14 cellular contexts compared by ENCODE assay signal in the genomic region with DNA sequence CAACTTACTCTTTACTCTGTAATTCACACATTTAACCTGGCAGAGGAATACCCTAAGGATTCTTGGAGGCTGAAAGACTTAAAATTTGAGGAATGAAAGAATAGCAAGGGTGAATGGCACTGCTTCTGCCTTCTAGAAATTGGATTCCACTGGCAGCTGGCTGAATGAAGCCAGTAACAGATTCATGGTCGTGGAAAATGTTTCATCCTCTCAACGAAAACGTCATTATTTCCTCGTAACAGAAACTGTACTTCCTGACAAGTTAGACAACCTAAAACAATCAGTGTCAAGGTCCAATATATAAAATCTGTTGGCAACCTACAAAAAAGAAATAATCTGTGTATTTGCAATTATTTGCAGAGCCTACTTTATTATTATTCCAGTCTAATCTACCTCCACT. TPM values are rescaled to one million over a fixed set of nuclear protein-coding genes. Genes with fewer than 3 reads are reported as not detected.
"Had no signal": no experiment of that assay in that cellular context is flagged by ENCODE, and none has a peak within 500 bp of the region (broad histone marks: within the 10 kb centered on the region; RNA-seq: fewer than 3 reads in every experiment).

No MANE protein-coding gene starts in this region.

- H3K4me3 ChIP-seq: cardiac muscle cell, colonic mucosa, lung, ovary had no signal

- H3K27me3 Mint-ChIP-seq: stimulated activated memory B cell treated with anti-CD40 and anti-IgM and Interleukin-4, amounts not matched to agents 10 μg/mL and 1 μg/mL and 100 μg/mL, for 72 hours had no signal

- H3K9ac ChIP-seq: SK-N-SH had no signal

- H3K4me1 Mint-ChIP-seq: stimulated activated memory B cell treated with anti-CD40 and anti-IgM and Interleukin-4, amounts not matched to agents 10 μg/mL and 1 μg/mL and 100 μg/mL, for 72 hours had no signal

- H3K9me3 ChIP-seq: colonic mucosa, ovary, SK-N-SH had no signal

- H3K4me2 ChIP-seq: SK-N-SH had no signal

- H3K4me3 Mint-ChIP-seq: activated T-helper 1 cell treated with anti-CD3 and anti-CD28 coated beads, Interleukin-12 subunit alpha, Interleukin-12 subunit beta, Interleukin-2, Interleukin-4 antibody, amounts not matched to agents 30 ng/mL and 10 ng/mL and 1 ng/mL, durations not matched to agents 14 hours and 24 hours and 36 hours; stimulated activated memory B cell treated with anti-CD40 and anti-IgM and Interleukin-4, amounts not matched to agents 10 μg/mL and 1 μg/mL and 100 μg/mL, for 72 hours had no signal

- H3K27ac ChIP-seq: cardiac muscle cell, colonic mucosa, ovary had no signal

- DNase-seq: activated CD4-positive, alpha-beta T cell treated with anti-CD3 and anti-CD28 coated beads for 48 hours; activated naive CD4-positive, alpha-beta T cell treated with Interleukin-2 at 50 U/mL for 16 hours; colonic mucosa; effector CD4-positive, alpha-beta T cell; hypothalamus; kidney glomerular epithelial cell; ovary; SK-N-SH; T-helper 1 cell; trophoblast cell had no signal

- H3K27ac Mint-ChIP-seq: activated T-helper 1 cell treated with anti-CD3 and anti-CD28 coated beads, Interleukin-12 subunit alpha, Interleukin-12 subunit beta, Interleukin-2, Interleukin-4 antibody, amounts not matched to agents 30 ng/mL and 10 ng/mL and 1 ng/mL, durations not matched to agents 14 hours and 24 hours and 36 hours; stimulated activated memory B cell treated with anti-CD40 and anti-IgM and Interleukin-4, amounts not matched to agents 10 μg/mL and 1 μg/mL and 100 μg/mL, for 72 hours had no signal

- H3K4me1 ChIP-seq: colonic mucosa had no signal

- H3K36me3 Mint-ChIP-seq: stimulated activated memory B cell treated with anti-CD40 and anti-IgM and Interleukin-4, amounts not matched to agents 10 μg/mL and 1 μg/mL and 100 μg/mL, for 72 hours had no signal

- ATAC-seq: stimulated activated memory B cell treated with anti-CD40 and anti-IgM and Interleukin-4, amounts not matched to agents 10 μg/mL and 1 μg/mL and 100 μg/mL, for 72 hours had no signal

- H3K36me3 ChIP-seq: cardiac muscle cell, colonic mucosa, ovary had no signal

- H3K27me3 ChIP-seq: colonic mucosa, ovary had no signal

RNA-seq across cellular contexts. Expression of gene BNC2, which starts 39.7 kb away (rescaled TPM):
- total RNA-seq: activated T-helper 1 cell treated with anti-CD3 and anti-CD28 coated beads, Interleukin-12 subunit alpha, Interleukin-12 subunit beta, Interleukin-2, Interleukin-4 antibody, amounts not matched to agents 30 ng/mL and 10 ng/mL and 1 ng/mL, durations not matched to agents 14 hours and 24 hours and 36 hours had no signal
